In genomic region chr11:117807482-117808272, GRCh38 we compare ENCODE assay signal across 9 cellular contexts. TPM values are rescaled to one million over a fixed set of nuclear protein-coding genes. Genes with fewer than 3 reads are reported as not detected.
DNase-seq lines count a peak whose midpoint lies in the region; ATAC-seq and TF ChIP-seq lines count a peak whose summit lies in the region.
"Had no signal": no experiment of that assay in that cellular context is flagged by ENCODE, and none has a peak within 500 bp of the region (broad histone marks: within the 10 kb centered on the region; RNA-seq: fewer than 3 reads in every experiment).

No MANE protein-coding gene starts in this region.

- TF ChIP-seq EP300 in tibial nerve (IDR thresholded peaks at IDR 0.05) = no peak

- H3K27me3 Mint-ChIP-seq in activated T-helper 17 cell treated with anti-CD3 and anti-CD28 coated beads, Interleukin-2, amount 50 U/mL, for 72 hours = peaks cover 4% of the 10 kb centered on the region
- H3K27me3 Mint-ChIP-seq: IgD-negative memory B cell had no signal

- H3K27me3 ChIP-seq in neutrophil (peaks cover 44% of the 10 kb centered on the region), tibial nerve (no peaks in the 10 kb centered on the region)

- H3K36me3 Mint-ChIP-seq in activated T-helper 17 cell treated with anti-CD3 and anti-CD28 coated beads, Interleukin-2, amount 50 U/mL, for 72 hours (ENCODE audit: low read depth) = no peaks in the 10 kb centered on the region
- H3K36me3 Mint-ChIP-seq: IgD-negative memory B cell had no signal

- TF ChIP-seq CTCF in neutrophil (IDR thresholded peaks at IDR 0.05) = peak; percentile 91
- peak; percentile 85 to 90 (median 85) for TF ChIP-seq CTCF in tibial nerve (IDR thresholded peaks at IDR 0.05)

- H3K27ac ChIP-seq in neutrophil (no peak overlapping the region), tibial nerve (no peak overlapping the region)

- H3K36me3 ChIP-seq in neutrophil (no peaks in the 10 kb centered on the region), tibial nerve (no peaks in the 10 kb centered on the region)

- ATAC-seq in HG02642 (IDR thresholded peaks at IDR 0.05; ENCODE audit: poor library complexity, unreplicated experiment) (peak; percentile 50), HG02798 (IDR thresholded peaks at IDR 0.05; ENCODE audit: poor library complexity, unreplicated experiment) (no peak)
- ATAC-seq in activated T-helper 17 cell treated with anti-CD3 and anti-CD28 coated beads, Interleukin-2, amount 50 U/mL, for 72 hours (replicated peaks) = peak; percentile 60

- TF ChIP-seq POLR2A in tibial nerve (IDR thresholded peaks at IDR 0.05) = no peak

- H3K4me3 Mint-ChIP-seq in activated T-helper 17 cell treated with anti-CD3 and anti-CD28 coated beads, Interleukin-2, amount 50 U/mL, for 72 hours = no peak overlapping the region
- H3K4me3 Mint-ChIP-seq: IgD-negative memory B cell had no signal

- H3K4me3 ChIP-seq in neutrophil (ENCODE audit: low read depth in 1 of 2, low read length in 1 of 2) (no peak overlapping the region), tibial nerve (no peak overlapping the region)

- no peaks in the 10 kb centered on the region for H3K9me3 Mint-ChIP-seq in activated T-helper 17 cell treated with anti-CD3 and anti-CD28 coated beads, Interleukin-2, amount 50 U/mL, for 72 hours
- H3K9me3 Mint-ChIP-seq: IgD-negative memory B cell had no signal

- H3K9me3 ChIP-seq in neutrophil = no peaks in the 10 kb centered on the region
- H3K9me3 ChIP-seq in tibial nerve = no peaks in the 10 kb centered on the region

- H3K4me1 Mint-ChIP-seq in activated T-helper 17 cell treated with anti-CD3 and anti-CD28 coated beads, Interleukin-2, amount 50 U/mL, for 72 hours = peaks cover 8% of the 10 kb centered on the region

- DNase-seq in COLO829 (ENCODE audit: low spot score) (peak; percentile 70), RPMI7951 (ENCODE audit: low read depth) (peak; percentile 42), fibroblast of the conjunctiva (ENCODE audit: low read depth) (peak; percentile 23), tibial nerve (ENCODE audit: low spot score in 2 of 2) (peak; percentile 84 to 95)

- 57 to 58% methylated on average over 20 of the region's 20 CpGs for WGBS in tibial nerve, 2 donors

- H3K4me1 ChIP-seq in neutrophil (ENCODE audit: control insufficient read depth in 1 of 2, insufficient read depth in 1 of 2, low read depth in 1 of 2, low read length in 1 of 2) (no peaks in the 10 kb centered on the region), tibial nerve (peaks cover 0 to 10% (median 4%) of the 10 kb centered on the region in 4 donors)

- H3K27ac Mint-ChIP-seq in activated T-helper 17 cell treated with anti-CD3 and anti-CD28 coated beads, Interleukin-2, amount 50 U/mL, for 72 hours = no peak overlapping the region

RNA-seq across cellular contexts. Expression of gene DSCAML1, which starts 10.7 kb away (rescaled TPM):
- total RNA-seq in RPMI7951 (2014; rRNA removed; shearing (Covaris generic)) = not detected in 2 replicates
- total RNA-seq in activated T-helper 17 cell treated with anti-CD3 and anti-CD28 coated beads, Interleukin-2, amount 50 U/mL, for 72 hours = 1 to 10 TPM in 1 of 2 donors, not detected in 1; 2.8 TPM
- total RNA-seq in tibial nerve = 1 to 10 TPM in 1 of 4 donors, under 1 TPM in 3; 0.20 to 1.1 (median 0.36) TPM

RNA-seq across cellular contexts. Expression of gene FXYD2, which starts 16.9 kb away (rescaled TPM):
- 0.10 TPM in 1 of 2 replicates, not detected in the other for total RNA-seq in RPMI7951 (2014; rRNA removed; shearing (Covaris generic))
- total RNA-seq in activated T-helper 17 cell treated with anti-CD3 and anti-CD28 coated beads, Interleukin-2, amount 50 U/mL, for 72 hours = 1 to 10 TPM in 1 of 2 donors, not detected in 1; 1.4 TPM
- 1 to 10 TPM in 2 of 4 donors, under 1 TPM in 2; 0.39 to 1.8 (median 0.96) TPM for total RNA-seq in tibial nerve

Comparison
In these comparisons a context has a peak if more than half of its experiments do, and no peak if none do; other contexts are left out.
1. DNase-seq: peak in every context shown above with its lines; median percentile 90 in tibial nerve; 70 in COLO829; 42 in RPMI7951; 23 in fibroblast of the conjunctiva.